In genomic region chr2:98502556-98503335, GRCh38 we compare ENCODE assay signal across 14 cellular contexts. TPM values are rescaled to one million over a fixed set of nuclear protein-coding genes. Genes with fewer than 3 reads are reported as not detected.
DNase-seq lines count a peak whose midpoint lies in the region; TF ChIP-seq lines count a peak whose summit lies in the region.
"Had no signal": no experiment of that assay in that cellular context is flagged by ENCODE, and none has a peak within 500 bp of the region (broad histone marks: within the 10 kb centered on the region; RNA-seq: fewer than 3 reads in every experiment).

No MANE protein-coding gene starts in this region.

- peak overlapping the region in 3 of 4 donors; percentile 68 to 73 (median 72) for H3K27ac ChIP-seq in transverse colon

- intact Hi-C loops in transverse colon (cut with DNase I; ENCODE audit: low total_unique reads), result no loop called here

- H3K36me3 ChIP-seq in kidney epithelial cell (ENCODE audit: control insufficient read depth, insufficient read depth, low read length) (no peaks in the 10 kb centered on the region), transverse colon (no peaks in the 10 kb centered on the region)

- in situ Hi-C loops in transverse colon (cut with MboI; ENCODE audit: low pct_ligation_motif_present in 1 of 4, low pct_unique_long_range_greater_than_20kb in 1 of 4, low sequenced_read_pairs in 3 of 4) (loop anchor here in 1 of 4 donors (25.0 kb wide), 1 partner anchor 90 kb away; no protein-coding TSS in a partner anchor), KBM-7 (cut with MboI; ENCODE audit: low pct_unique_long_range_greater_than_20kb, low sequenced_read_pairs) (no loop called here)

- H3K9me3 ChIP-seq in transverse colon, result no peaks in the 10 kb centered on the region

- no peak for TF ChIP-seq CTCF in kidney epithelial cell (IDR thresholded peaks at IDR 0.05; ENCODE audit: insufficient read depth, low read length, poor library complexity, severe bottlenecking)
- TF ChIP-seq CTCF in transverse colon (IDR thresholded peaks at IDR 0.05), result no peak

- no peak for TF ChIP-seq EP300 in transverse colon (IDR thresholded peaks at IDR 0.05; ENCODE audit: low read depth)

- no peak overlapping the region for H3K4me3 ChIP-seq in kidney epithelial cell (ENCODE audit: low read depth, low read length)
- H3K4me3 ChIP-seq in transverse colon, result no peak overlapping the region

- 71 to 84% methylated on average over 2 to 4 of the region's 4 CpGs for WGBS in transverse colon (ENCODE audit: low coverage in 1 of 2), 2 donors

- no peak for DNase-seq in activated naive CD4-positive, alpha-beta T cell treated with anti-CD3 and anti-CD28 coated beads, Interleukin-2, amount 10 ng/mL, durations not matched to agents 7 days and 5 days
- no peak for DNase-seq in activated naive CD4-positive, alpha-beta T cell treated with Interleukin-2 at 50 U/mL for 16 hours
- DNase-seq in astrocyte of the hippocampus (ENCODE audit: low read depth, low spot score), result peak; percentile 88
- peak; percentile 52 for DNase-seq in kidney epithelial cell (ENCODE audit: low read depth)
- DNase-seq in transverse colon, result no peak
- no peak for DNase-seq in SHP77 (lab: John Stamatoyannopoulos, UW)
- DNase-seq in KBM-7, result no peak
- no peak for DNase-seq in HUDEP-2 (lab: John Stamatoyannopoulos, UW; ENCODE audit: unreplicated experiment in 76 of 76)
- DNase-seq: effector CD8-positive, alpha-beta T cell; H9; kidney; NCI-H2081 treated with DMSO at 0.1 percent for 48 hours; stimulated activated naive CD4-positive, alpha-beta T cell treated with Interleukin-2 at 50 U/mL for 16 hours had no signal

- H3K27me3 ChIP-seq in kidney epithelial cell (ENCODE audit: control insufficient read depth, insufficient read depth, low read length) (no peaks in the 10 kb centered on the region), transverse colon (no peaks in the 10 kb centered on the region)

- peaks cover 8% of the 10 kb centered on the region for H3K9me3 Mint-ChIP-seq in activated naive CD4-positive, alpha-beta T cell treated with anti-CD3 and anti-CD28 coated beads, Interleukin-2, amount 10 ng/mL, durations not matched to agents 7 days and 5 days

- peaks cover 77% of the 10 kb centered on the region for H3K36me3 Mint-ChIP-seq in activated naive CD4-positive, alpha-beta T cell treated with anti-CD3 and anti-CD28 coated beads, Interleukin-2, amount 10 ng/mL, durations not matched to agents 7 days and 5 days

- CTCF ChIA-PET in activated naive CD4-positive, alpha-beta T cell treated with anti-CD3 and anti-CD28 coated beads, Interleukin-2, amount 10 ng/mL, durations not matched to agents 7 days and 5 days (lab: Charles Lee), result interaction anchor here (1.6 to 2.3 kb wide), 2 partner anchors 15 to 90 kb away, joined by 6 to 11 read pairs; no protein-coding TSS in a partner anchor

- peaks cover 71% of the 10 kb centered on the region for H3K4me1 Mint-ChIP-seq in activated naive CD4-positive, alpha-beta T cell treated with anti-CD3 and anti-CD28 coated beads, Interleukin-2, amount 10 ng/mL, durations not matched to agents 7 days and 5 days

- TF ChIP-seq POLR2A in transverse colon (IDR thresholded peaks at IDR 0.05), result no peak

- H3K4me3 Mint-ChIP-seq in activated naive CD4-positive, alpha-beta T cell treated with anti-CD3 and anti-CD28 coated beads, Interleukin-2, amount 10 ng/mL, durations not matched to agents 7 days and 5 days, result no peak overlapping the region
- H3K4me3 Mint-ChIP-seq: B cell, H9 had no signal

- no peaks in the 10 kb centered on the region for H3K27me3 Mint-ChIP-seq in activated naive CD4-positive, alpha-beta T cell treated with anti-CD3 and anti-CD28 coated beads, Interleukin-2, amount 10 ng/mL, durations not matched to agents 7 days and 5 days
- H3K27me3 Mint-ChIP-seq: B cell had no signal

- H3K27ac Mint-ChIP-seq in activated naive CD4-positive, alpha-beta T cell treated with anti-CD3 and anti-CD28 coated beads, Interleukin-2, amount 10 ng/mL, durations not matched to agents 7 days and 5 days, result peak overlapping the region; percentile 25
- H3K27ac Mint-ChIP-seq: B cell had no signal

- H3K4me1 ChIP-seq in transverse colon, result peaks cover 28 to 53% (median 39%) of the 10 kb centered on the region in 4 donors

RNA-seq across cellular contexts. Expression of gene INPP4A, which starts 58.1 kb away (rescaled TPM):
- total RNA-seq in kidney epithelial cell, result 18.0 and 23.1 TPM in 2 replicates
- total RNA-seq in transverse colon, result 10 to 100 TPM; 22.8 to 35.8 (median 25.4) TPM

Comparison
In these comparisons a context has a peak if more than half of its experiments do, and no peak if none do; other contexts are left out.
1. DNase-seq: peak in astrocyte of the hippocampus (single experiment) and kidney epithelial cell (single experiment); none in activated naive CD4-positive, alpha-beta T cell treated with anti-CD3 and anti-CD28 coated beads, Interleukin-2, amount 10 ng/mL, durations not matched to agents 7 days and 5 days (single experiment), activated naive CD4-positive, alpha-beta T cell treated with Interleukin-2 at 50 U/mL for 16 hours (single experiment), transverse colon (single experiment), SHP77 (0 of 2), KBM-7 (single experiment) and HUDEP-2 (0 of 76).